Comparison of ENCODE assay signal across 20 cellular contexts in the genomic region with DNA sequence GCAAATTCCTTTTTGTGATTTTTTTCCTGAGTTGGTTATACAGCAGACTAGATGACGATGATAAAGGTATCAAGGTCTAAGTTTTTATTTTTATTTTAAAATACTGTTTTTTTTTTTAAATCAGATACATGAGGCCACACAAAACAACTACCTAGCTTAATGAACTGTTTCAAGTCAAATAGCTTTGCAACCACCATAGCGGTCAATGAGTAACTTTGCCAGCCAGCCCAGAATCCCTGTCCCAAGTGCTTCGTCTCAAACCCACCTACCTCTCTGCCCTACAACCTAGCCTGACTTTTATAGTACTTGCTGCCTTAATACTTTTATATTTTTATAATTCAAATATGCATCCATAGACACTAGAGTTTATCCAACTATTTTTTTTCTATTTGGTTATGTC.
DNase-seq lines count a peak whose midpoint lies in the region; ATAC-seq and TF ChIP-seq lines count a peak whose summit lies in the region.
"Had no signal": no experiment of that assay in that cellular context is flagged by ENCODE, and none has a peak within 500 bp of the region (broad histone marks: within the 10 kb centered on the region; RNA-seq: fewer than 3 reads in every experiment).

No MANE protein-coding gene starts in this region.

- no peaks in the 10 kb centered on the region for H3K36me3 Mint-ChIP-seq in nephron (ENCODE audit: low read depth)
- H3K36me3 Mint-ChIP-seq: CD4-positive, CD25-positive, alpha-beta regulatory T cell; CD8-positive, alpha-beta T cell had no signal

- ATAC-seq in HG02571 (IDR thresholded peaks at IDR 0.05; ENCODE audit: unreplicated experiment), result no peak
- ATAC-seq: A549; CD8-positive, alpha-beta T cell had no signal

- H3K9me3 Mint-ChIP-seq in nephron, result no peaks in the 10 kb centered on the region

- no peak for TF ChIP-seq EP300 in tibial nerve (IDR thresholded peaks at IDR 0.05)

- no peak overlapping the region for H3K4me3 Mint-ChIP-seq in nephron
- H3K4me3 Mint-ChIP-seq: CD4-positive, CD25-positive, alpha-beta regulatory T cell; CD8-positive, alpha-beta T cell; HFFc6 had no signal

- no peak for TF ChIP-seq POLR2A in tibial nerve (IDR thresholded peaks at IDR 0.05)

- H3K27ac Mint-ChIP-seq in nephron, result peak overlapping the region; percentile 69 to 83 (median 77)
- H3K27ac Mint-ChIP-seq: CD4-positive, CD25-positive, alpha-beta regulatory T cell; CD8-positive, alpha-beta T cell; HFFc6 had no signal

- 80 to 81% methylated on average over 3 of the region's 3 CpGs for WGBS in tibial nerve, 2 donors

- peak; percentile 26 for DNase-seq in ACHN
- DNase-seq in Caki2 (ENCODE audit: low read depth), result peak; percentile 28
- peak; percentile 43 for DNase-seq in kidney glomerular epithelial cell (lab: John Stamatoyannopoulos, UW)
- DNase-seq in tibial nerve (ENCODE audit: low spot score in 2 of 2), result no peak
- no peak for DNase-seq in SIG-M5 (lab: John Stamatoyannopoulos, UW)
- no peak for DNase-seq in activated CD8-positive, alpha-beta memory T cell treated with anti-CD3 and anti-CD28 coated beads for 24 hours
- DNase-seq: 8988T; Caco-2; CD4-positive, CD25-positive, alpha-beta regulatory T cell; CD8-positive, alpha-beta T cell; DMS53; DMS79 treated with DMSO at 0.1 percent for 48 hours; GF-D8; GOT3; HFFc6 had no signal

- no peaks in the 10 kb centered on the region for H3K27me3 ChIP-seq in tibial nerve

- H3K4me3 ChIP-seq in tibial nerve, result no peak overlapping the region
- H3K4me3 ChIP-seq: A549, HAP-1 had no signal

- in situ Hi-C loops in ACHN (cut with HindIII; ENCODE audit: low pct_ligation_motif_present, low pct_unique_long_range_greater_than_20kb, low sequenced_read_pairs) (no loop called here), Caki2 (cut with HindIII; ENCODE audit: low pct_unique_long_range_greater_than_20kb, low sequenced_read_pairs) (no loop called here)

- no peaks in the 10 kb centered on the region for H3K36me3 ChIP-seq in tibial nerve
- H3K36me3 ChIP-seq: HAP-1 had no signal

- no peaks in the 10 kb centered on the region for H3K9me3 ChIP-seq in tibial nerve
- H3K9me3 ChIP-seq: A549, Caco-2, HAP-1 had no signal

- no peaks in the 10 kb centered on the region for H3K4me1 ChIP-seq in tibial nerve
- H3K4me1 ChIP-seq: A549, Caco-2, HAP-1 had no signal

- TF ChIP-seq CTCF in nephron (IDR thresholded peaks at IDR 0.05; ENCODE audit: unreplicated experiment in 3 of 3) (no peak), tibial nerve (IDR thresholded peaks at IDR 0.05) (no peak)

- H3K27me3 Mint-ChIP-seq in nephron (ENCODE audit: low read depth), result no peaks in the 10 kb centered on the region
- H3K27me3 Mint-ChIP-seq: CD4-positive, CD25-positive, alpha-beta regulatory T cell had no signal

- no peak overlapping the region for H3K27ac ChIP-seq in tibial nerve
- H3K27ac ChIP-seq: A549, C4-2B had no signal

- H3K4me1 Mint-ChIP-seq in nephron, result peaks cover 7% of the 10 kb centered on the region
- H3K4me1 Mint-ChIP-seq: CD4-positive, CD25-positive, alpha-beta regulatory T cell had no signal

Comparison
In these comparisons a context has a peak if more than half of its experiments do, and no peak if none do; other contexts are left out.
1. DNase-seq: peak in ACHN (single experiment), Caki2 (single experiment) and kidney glomerular epithelial cell (single experiment); none in tibial nerve (0 of 2), SIG-M5 (single experiment) and activated CD8-positive, alpha-beta memory T cell treated with anti-CD3 and anti-CD28 coated beads for 24 hours (single experiment).